ENCODE assay signal across 7 cellular contexts in genomic region chr4:111937368-111937767, GRCh38.
DNase-seq lines count a peak whose midpoint lies in the region; ATAC-seq, FAIRE-seq and TF ChIP-seq lines count a peak whose summit lies in the region.

No MANE protein-coding gene starts in this region.

- peak in 1 of 7 experiments; percentile 8 for TF ChIP-seq CTCF in body of pancreas (IDR thresholded peaks at IDR 0.05)

- no peaks in the 10 kb centered on the region for H3K9me3 ChIP-seq in body of pancreas

- no peaks in the 10 kb centered on the region for H3K4me1 ChIP-seq in body of pancreas

- H3K27me3 ChIP-seq in body of pancreas: no peaks in the 10 kb centered on the region

- H3K36me3 ChIP-seq in body of pancreas (replicated peaks in 1 of 2; ENCODE audit: insufficient read depth in 1 of 2, low read depth in 2 of 2): no peaks in the 10 kb centered on the region

- H3K27ac ChIP-seq in body of pancreas: no peak overlapping the region

- ATAC-seq in HG02571 (IDR thresholded peaks at IDR 0.05; ENCODE audit: unreplicated experiment) (peak; percentile 84), body of pancreas (no peak)

- FAIRE-seq in GM18507 (lab: Jason Lieb, UNC): peak; percentile 78

- intact Hi-C loops in body of pancreas (cut with DNase I): no loop called here

- DNase-seq in GM18507 (ENCODE audit: extremely low spot score, insufficient read length, low read depth) (no peak), NCI-H1417 treated with DMSO at 0.1 percent for 48 hours (lab: John Stamatoyannopoulos, UW) (peak; percentile 73), cerebellar cortex (ENCODE audit: low spot score) (peak; percentile 22), superior temporal gyrus (ENCODE audit: extremely low spot score) (peak; percentile 52), body of pancreas (no peak), NCI-H2196 treated with DMSO at 0.1 percent for 48 hours (lab: John Stamatoyannopoulos, UW; ENCODE audit: unreplicated experiment) (no peak)

- H3K4me3 ChIP-seq in body of pancreas: no peak overlapping the region

- no peak for TF ChIP-seq POLR2A in body of pancreas (IDR thresholded peaks at IDR 0.05)

Comparison
In these comparisons a context has a peak if more than half of its experiments do, and no peak if none do; other contexts are left out.
1. DNase-seq: peak in NCI-H1417 treated with DMSO at 0.1 percent for 48 hours (single experiment), cerebellar cortex (single experiment) and superior temporal gyrus (single experiment); none in GM18507 (single experiment), body of pancreas (0 of 4) and NCI-H2196 treated with DMSO at 0.1 percent for 48 hours (single experiment).